ENCODE assay signal across 10 cellular contexts in genomic region chr10:69232252-69232651, GRCh38. TPM values are rescaled to one million over a fixed set of nuclear protein-coding genes. Genes with fewer than 3 reads are reported as not detected.
DNase-seq lines count a peak whose midpoint lies in the region; ATAC-seq and TF ChIP-seq lines count a peak whose summit lies in the region.
"Had no signal": no experiment of that assay in that cellular context is flagged by ENCODE, and none has a peak within 500 bp of the region (broad histone marks: within the 10 kb centered on the region; RNA-seq: fewer than 3 reads in every experiment).

No MANE protein-coding gene starts in this region.

- H3K9ac ChIP-seq in mesenchymal stem cell (ENCODE audit: low read length) = no peak overlapping the region

- no peak overlapping the region for H3K4ac ChIP-seq in mesenchymal stem cell (ENCODE audit: low read depth in 1 of 2, low read length in 2 of 2)

- ATAC-seq in GM21390 (IDR thresholded peaks at IDR 0.05; ENCODE audit: unreplicated experiment) = no peak

- in situ Hi-C loops in brain microvascular endothelial cell (cut with HindIII; ENCODE audit: low pct_ligation_motif_present, low sequenced_read_pairs) = loop anchor here (25.0 kb wide), 1 partner anchor 155 kb away; no protein-coding TSS in a partner anchor

- H3K27ac ChIP-seq in brain microvascular endothelial cell (no peak overlapping the region), mesenchymal stem cell (ENCODE audit: low read length, poor library complexity, severe bottlenecking) (peak overlapping the region; percentile 77)

- H3K4me2 ChIP-seq in mesenchymal stem cell (ENCODE audit: low read length, poor library complexity, severe bottlenecking) = no peak overlapping the region

- H4K8ac ChIP-seq in mesenchymal stem cell (ENCODE audit: low read length) = no peak overlapping the region

- H2AK5ac ChIP-seq in mesenchymal stem cell (ENCODE audit: low read length, severe bottlenecking) = peak overlapping the region; percentile 90

- H3K27me3 ChIP-seq in brain microvascular endothelial cell (replicated peaks) = no peaks in the 10 kb centered on the region
- no peaks in the 10 kb centered on the region for H3K27me3 ChIP-seq in mesenchymal stem cell (ENCODE audit: control insufficient read depth in 1 of 2, insufficient read depth in 1 of 2, low read length in 2 of 2)

- H2BK120ac ChIP-seq in mesenchymal stem cell (ENCODE audit: low read depth, low read length) = no peak overlapping the region

- H3K14ac ChIP-seq in mesenchymal stem cell (ENCODE audit: low read length in 2 of 2) = no peak overlapping the region

- no peak overlapping the region for H2BK15ac ChIP-seq in mesenchymal stem cell (ENCODE audit: low read depth, poor library complexity, severe bottlenecking)

- no peak overlapping the region for H3K23ac ChIP-seq in mesenchymal stem cell (ENCODE audit: low read length in 2 of 2)

- 44% methylated on average over 9 of the region's 9 CpGs for WGBS in mesenchymal stem cell

- H2BK12ac ChIP-seq in mesenchymal stem cell (ENCODE audit: low read length in 2 of 2) = peak overlapping the region in 1 of 2 experiments; percentile 32

- H4K91ac ChIP-seq in mesenchymal stem cell (ENCODE audit: low read length) = no peak overlapping the region

- H3K4me1 ChIP-seq in mesenchymal stem cell (ENCODE audit: control insufficient read depth, insufficient read depth, low read depth, low read length) = peaks cover 24% of the 10 kb centered on the region

- H3K4me3 ChIP-seq in AG09309 (ENCODE audit: control insufficient read depth, low read depth, low read length) = no peak overlapping the region
- H3K4me3 ChIP-seq in brain microvascular endothelial cell (ENCODE audit: low read depth, low read length) = no peak overlapping the region
- H3K4me3 ChIP-seq in mesenchymal stem cell (ENCODE audit: insufficient read depth in 1 of 2, low read depth in 1 of 2, low read length in 2 of 2) = no peak overlapping the region

- no peak overlapping the region for H2BK5ac ChIP-seq in mesenchymal stem cell (ENCODE audit: low read depth, low read length, poor library complexity, severe bottlenecking)

- peak; percentile 46 for DNase-seq in AG09309 (ENCODE audit: low read depth)
- DNase-seq in HPDE6-E6E7 (ENCODE audit: extremely low spot score) = peak; percentile 84
- DNase-seq in brain microvascular endothelial cell = peak; percentile 73
- DNase-seq in mesenchymal stem cell = peak; percentile 78
- DNase-seq in midbrain (lab: John Stamatoyannopoulos, UW) = no peak
- no peak for DNase-seq in COLO668 (lab: John Stamatoyannopoulos, UW; ENCODE audit: unreplicated experiment)
- DNase-seq in ecto neural progenitor cell (ENCODE audit: low spot score) = no peak
- DNase-seq: activated CD8-positive, alpha-beta memory T cell treated with anti-CD3 and anti-CD28 coated beads for 24 hours; effector memory CD8-positive, alpha-beta T cell had no signal

- no peak overlapping the region for H3K18ac ChIP-seq in mesenchymal stem cell (ENCODE audit: low read depth in 1 of 2, low read length in 2 of 2)

- H3K79me1 ChIP-seq in mesenchymal stem cell (replicated peaks; ENCODE audit: low read length, poor library complexity, severe bottlenecking) = peaks cover 2% of the 10 kb centered on the region

- peak; percentile 16 for TF ChIP-seq CTCF in AG09309 (IDR thresholded peaks at IDR 0.05; ENCODE audit: control insufficient read depth, insufficient read depth, low read depth, low read length, missing control alignments)
- TF ChIP-seq CTCF in brain microvascular endothelial cell (IDR thresholded peaks at IDR 0.05; ENCODE audit: low read depth, low read length, missing control alignments) = peak; percentile 7

- H2AFZ ChIP-seq in mesenchymal stem cell (ENCODE audit: low read depth, low read length) = peak overlapping the region; percentile 18

- H3K36me3 ChIP-seq in brain microvascular endothelial cell (replicated peaks) (no peaks in the 10 kb centered on the region), mesenchymal stem cell (ENCODE audit: control insufficient read depth in 1 of 2, insufficient read depth in 2 of 2, low read depth in 1 of 2, low read length in 2 of 2) (peaks cover 0 to 27% of the 10 kb centered on the region in 2 experiments)

- H3K9me3 ChIP-seq in mesenchymal stem cell (ENCODE audit: control insufficient read depth, low read length) = no peaks in the 10 kb centered on the region

RNA-seq across cellular contexts. Expression of gene HKDC1, which starts 12.1 kb away (rescaled TPM):
- polyA plus RNA-seq in mesenchymal stem cell (2013, experiment 1 of 2) = 0.39 TPM
- polyA plus RNA-seq in mesenchymal stem cell (2013, experiment 2 of 2) = 0.36 TPM

RNA-seq across cellular contexts. Expression of gene HK1, which starts 46.0 kb away (rescaled TPM):
- polyA plus RNA-seq in mesenchymal stem cell (2013, experiment 1 of 2) = 69.5 TPM
- 67.5 TPM for polyA plus RNA-seq in mesenchymal stem cell (2013, experiment 2 of 2)

RNA-seq across cellular contexts. Expression of gene SUPV3L1, which starts 52.2 kb away (rescaled TPM):
- polyA plus RNA-seq in mesenchymal stem cell (2013, experiment 1 of 2) = 16.0 TPM
- 16.4 TPM for polyA plus RNA-seq in mesenchymal stem cell (2013, experiment 2 of 2)

Comparison
In these comparisons a context has a peak if more than half of its experiments do, and no peak if none do; other contexts are left out.
1. DNase-seq: peak in AG09309 (single experiment), HPDE6-E6E7 (single experiment), brain microvascular endothelial cell (single experiment) and mesenchymal stem cell (single experiment); none in midbrain (single experiment), COLO668 (single experiment) and ecto neural progenitor cell (single experiment).